In the genomic region with DNA sequence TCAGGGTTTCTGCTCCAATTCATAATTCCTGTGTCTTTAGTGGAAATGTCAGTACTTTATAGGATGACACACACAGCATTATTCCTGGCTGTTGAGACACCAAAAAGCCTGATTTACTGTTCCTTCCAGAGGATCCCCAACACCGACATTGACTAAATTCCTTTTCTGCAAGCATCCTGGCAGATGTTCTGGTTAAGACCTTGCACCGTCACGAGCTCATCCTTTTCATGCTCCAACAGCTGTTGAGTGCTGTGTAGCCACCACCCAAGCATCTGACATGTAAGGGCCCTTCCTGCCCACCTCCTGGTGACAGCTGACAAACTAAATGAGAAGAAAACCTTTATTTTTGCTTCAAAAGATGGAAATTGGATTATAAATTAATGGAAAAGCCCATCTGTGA, we compare ENCODE assay signal across 23 cellular contexts.
"Had no signal": no experiment of that assay in that cellular context is flagged by ENCODE, and none has a peak within 500 bp of the region (broad histone marks: within the 10 kb centered on the region; RNA-seq: fewer than 3 reads in every experiment).

No MANE protein-coding gene starts in this region.

- H3K27ac ChIP-seq: esophagus muscularis mucosa, spleen, thoracic aorta, WERI-Rb-1 had no signal

- DNase-seq: activated CD4-positive, alpha-beta T cell treated with anti-CD3 and anti-CD28 coated beads for 48 hours; activated CD4-positive, alpha-beta T cell treated with anti-CD3 and anti-CD28 coated beads, Interleukin-2, amount 50 U/mL, for 48 hours; activated CD8-positive, alpha-beta memory T cell treated with anti-CD3 and anti-CD28 coated beads for 24 hours; activated effector memory CD4-positive, alpha-beta T cell treated with Interleukin-2 at 50 U/mL for 16 hours; activated naive CD4-positive, alpha-beta T cell treated with Interleukin-2 at 50 U/mL for 16 hours; anterior cingulate cortex; dermis blood vessel endothelial cell; effector CD4-positive, alpha-beta T cell; hippocampal formation; left cardiac atrium; left ventricle myocardium superior; mammary epithelial cell; posterior cingulate gyrus; right cardiac atrium; spleen; stimulated activated naive CD4-positive, alpha-beta T cell treated with Interleukin-2 at 50 U/mL for 16 hours; T1000; trophoblast cell; uterus had no signal

- ATAC-seq: activated CD4-positive, CD25-positive, alpha-beta regulatory T cell treated with anti-CD3 and anti-CD28 coated beads, Interleukin-2, amount 50 U/mL, for 24 hours; left ventricle myocardium superior; right cardiac atrium had no signal

- H3K4me1 ChIP-seq: spleen, uterus had no signal

- H3K4me3 ChIP-seq: esophagus muscularis mucosa, spleen, thoracic aorta, uterus had no signal

- H3K36me3 ChIP-seq: esophagus muscularis mucosa, spleen, thoracic aorta, uterus, WERI-Rb-1 had no signal

- H3K27me3 ChIP-seq: esophagus muscularis mucosa, uterus had no signal

- H3K9me3 ChIP-seq: esophagus muscularis mucosa, thoracic aorta, uterus had no signal
